ENCODE assay signal across 23 cellular contexts in the genomic region with DNA sequence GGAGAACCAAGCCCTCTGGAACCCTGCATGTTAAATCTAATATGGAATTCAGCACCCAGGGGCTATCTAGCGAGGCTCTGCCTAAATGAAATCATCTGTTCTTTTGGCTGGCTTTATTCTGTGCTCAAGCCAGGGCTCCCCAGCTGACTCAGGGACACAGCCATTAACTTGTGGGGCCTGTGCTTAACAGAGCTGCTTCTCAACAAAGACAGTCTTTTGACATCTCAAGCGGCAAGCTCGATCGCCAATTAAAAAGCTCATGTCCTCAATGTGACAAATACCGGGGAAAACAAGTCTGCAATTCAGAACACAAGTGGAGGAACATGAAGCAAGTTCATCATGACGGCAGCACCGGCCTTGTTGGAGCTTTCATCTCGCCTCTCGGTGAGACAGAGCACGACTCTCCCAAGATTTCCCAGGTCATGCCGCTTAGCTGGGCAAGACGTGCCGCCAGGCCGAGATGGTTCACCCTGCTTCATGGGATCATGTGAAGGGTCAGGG.
DNase-seq lines count a peak whose midpoint lies in the region; ATAC-seq and TF ChIP-seq lines count a peak whose summit lies in the region.
"Had no signal": no experiment of that assay in that cellular context is flagged by ENCODE, and none has a peak within 500 bp of the region (broad histone marks: within the 10 kb centered on the region; RNA-seq: fewer than 3 reads in every experiment).

No MANE protein-coding gene starts in this region.

- peaks cover 4 to 43% (median 37%) of the 10 kb centered on the region in 4 donors for H3K4me1 ChIP-seq in esophagus muscularis mucosa
- H3K4me1 ChIP-seq: body of pancreas had no signal

- intact Hi-C loops in left cardiac atrium (cut with DNase I) = no loop called here
- intact Hi-C loops in esophagus muscularis mucosa (cut with DNase I) = no loop called here

- TF ChIP-seq CTCF in coronary artery (IDR thresholded peaks at IDR 0.05) (no peak), esophagus muscularis mucosa (IDR thresholded peaks at IDR 0.05) (no peak)

- no peaks in the 10 kb centered on the region for H3K9me3 ChIP-seq in esophagus muscularis mucosa
- H3K9me3 ChIP-seq: BLaER1, body of pancreas, upper lobe of right lung had no signal

- no peaks in the 10 kb centered on the region for H3K27me3 ChIP-seq in esophagus muscularis mucosa
- H3K27me3 ChIP-seq: body of pancreas, upper lobe of right lung had no signal

- TF ChIP-seq POLR2A in esophagus muscularis mucosa (IDR thresholded peaks at IDR 0.05; ENCODE audit: low read depth) = no peak

- WGBS in esophagus muscularis mucosa = 89% methylated on average over 14 of the region's 14 CpGs

- TF ChIP-seq EP300 in esophagus muscularis mucosa (IDR thresholded peaks at IDR 0.05) = no peak

- ATAC-seq in HG03103 (IDR thresholded peaks at IDR 0.05; ENCODE audit: low read depth, unreplicated experiment) (peak; percentile 3), left cardiac atrium (peak; percentile 66 to 75)
- ATAC-seq: body of pancreas; naive thymus-derived CD4-positive, alpha-beta T cell; stimulated activated effector memory CD8-positive, alpha-beta T cell treated with anti-CD3 and anti-CD28 coated beads, Interleukin-12 subunit alpha, Interleukin-12 subunit beta, amount 100 ng/mL, for 72 hours had no signal

- H3K27ac ChIP-seq in coronary artery = no peak overlapping the region
- peak overlapping the region in 1 of 4 donors; percentile 5 for H3K27ac ChIP-seq in esophagus muscularis mucosa (replicated peaks in 1 of 4)
- H3K27ac ChIP-seq: BLaER1, body of pancreas, upper lobe of right lung had no signal

- DNase-seq in coronary artery (ENCODE audit: low spot score) = peak; percentile 65
- peak; percentile 31 for DNase-seq in left cardiac atrium
- peak; percentile 39 for DNase-seq in pons (ENCODE audit: low spot score)
- no peak for DNase-seq in esophagus muscularis mucosa (ENCODE audit: extremely low spot score)
- DNase-seq in middle frontal gyrus (ENCODE audit: extremely low spot score, low spot score) = no peak
- no peak for DNase-seq in COR-L47 (lab: John Stamatoyannopoulos, UW)
- no peak for DNase-seq in amniotic stem cell (lab: John Stamatoyannopoulos, UW)
- DNase-seq: ACHN; activated CD4-positive, alpha-beta T cell treated with anti-CD3 and anti-CD28 coated beads for 4 hours; activated gamma-delta T cell treated with Interleukin-2 at 50 U/mL for 16 hours; activated T-cell treated with anti-CD3 and anti-CD28 coated beads, Interleukin-2, amount 50 U/mL, for 24 hours; body of pancreas; HCEC 1CT; hippocampal formation; naive thymus-derived CD4-positive, alpha-beta T cell; NCI-H1417 treated with DMSO at 0.1 percent for 48 hours; NCI-H82; occipital lobe; stimulated activated CD4-positive, alpha-beta T cell treated with anti-CD3 and anti-CD28 coated beads, Interleukin-2, amount 100 ng/mL, for 48 hours; upper lobe of right lung had no signal

- no peak overlapping the region for H3K4me3 ChIP-seq in coronary artery
- no peak overlapping the region for H3K4me3 ChIP-seq in esophagus muscularis mucosa
- H3K4me3 ChIP-seq: BLaER1, body of pancreas, upper lobe of right lung had no signal

- no peaks in the 10 kb centered on the region for H3K36me3 ChIP-seq in esophagus muscularis mucosa
- H3K36me3 ChIP-seq: BLaER1, upper lobe of right lung had no signal

Comparison
In these comparisons a context has a peak if more than half of its experiments do, and no peak if none do; other contexts are left out.
1. DNase-seq: peak in coronary artery (single experiment), left cardiac atrium (single experiment) and pons (single experiment); none in esophagus muscularis mucosa (single experiment), middle frontal gyrus (single experiment), COR-L47 (single experiment) and amniotic stem cell (single experiment).